30 cellular contexts compared by ENCODE assay signal in genomic region chr3:58016710-58017109, GRCh38. TPM values are rescaled to one million over a fixed set of nuclear protein-coding genes. Genes with fewer than 3 reads are reported as not detected.
DNase-seq lines count a peak whose midpoint lies in the region; ATAC-seq, FAIRE-seq and TF ChIP-seq lines count a peak whose summit lies in the region.
"Had no signal": no experiment of that assay in that cellular context is flagged by ENCODE, and none has a peak within 500 bp of the region (broad histone marks: within the 10 kb centered on the region; RNA-seq: fewer than 3 reads in every experiment).

No MANE protein-coding gene starts in this region.

- no peak for FAIRE-seq in A549 (lab: Jason Lieb, UNC)
- FAIRE-seq: A204.1, colon, GM12891, H54, RCC 7860 had no signal

- peaks cover 3% of the 10 kb centered on the region; the same call in 1 of the 2 replicates for H3K36me3 ChIP-seq in Panc1 (ENCODE audit: control insufficient read depth, insufficient read depth, low read length)
- H3K36me3 ChIP-seq: upper lobe of right lung had no signal

- 4% methylated on average over 1 of the region's 1 CpG for WGBS in A549 (ENCODE audit: missing lambda C conversion rate)

- TF ChIP-seq EP300 in A549 (IDR thresholded peaks at IDR 0.05), result no peak

- in situ Hi-C loops in Panc1 (cut with HindIII; ENCODE audit: low pct_unique_long_range_greater_than_20kb, low sequenced_read_pairs), result no loop called here

- intact Hi-C loops in Panc1 (cut with micrococcal nuclease; ENCODE audit: unreplicated experiment), result no loop called here

- DNase-seq in A549 (ENCODE audit: low read depth in 1 of 2, low spot score in 1 of 2) (no peak), Panc1 (ENCODE audit: low read depth, low spot score) (no peak), foreskin keratinocyte (no peak), renal cortical epithelial cell (ENCODE audit: low read depth) (peak; percentile 73), NCI-H2171 (lab: John Stamatoyannopoulos, UW) (no peak), foreskin fibroblast (no peak), H4 (ENCODE audit: low spot score) (no peak), HEK293T (ENCODE audit: extremely low spot score) (no peak)
- DNase-seq: activated CD4-positive, alpha-beta T cell treated with anti-CD3 and anti-CD28 coated beads for 48 hours; activated CD8-positive, alpha-beta memory T cell treated with anti-CD3 and anti-CD28 coated beads for 24 hours; activated effector memory CD4-positive, alpha-beta T cell treated with Interleukin-2 at 50 U/mL for 16 hours; activated naive CD8-positive, alpha-beta T cell treated with anti-CD3 and anti-CD28 coated beads for 36 hours; aorta; CD8-positive, alpha-beta memory T cell; effector CD4-positive, alpha-beta T cell; head of caudate nucleus; islet precursor cell; midbrain; naive thymus-derived CD4-positive, alpha-beta T cell; NCI-H1417; NCI-H2029; NCI-H2227 treated with DMSO at 0.1 percent for 48 hours; psoas muscle; upper lobe of right lung had no signal

- H3K4me2 ChIP-seq in A549, result peak overlapping the region; percentile 87

- CTCF ChIA-PET in A549 (lab: Yijun Ruan, JAX), result interaction anchor here (1.0 to 4.4 kb wide), 4 partner anchors 12 to 161 kb away, joined by 3 to 17 read pairs (median 3); no protein-coding TSS in a partner anchor
- CTCF ChIA-PET in Panc1 (lab: Charles Lee), result no interaction called here
- CTCF ChIA-PET in HEK293T (lab: Yijun Ruan, JAX), result no interaction called here

- no peak overlapping the region for H3K4me3 ChIP-seq in A549
- H3K4me3 ChIP-seq in Panc1 (ENCODE audit: low read depth in 2 of 2, low read length in 2 of 2), result no peak overlapping the region
- H3K4me3 ChIP-seq in foreskin fibroblast (ENCODE audit: low read depth in 1 of 2, low read length in 2 of 2), result no peak overlapping the region
- H3K4me3 ChIP-seq: psoas muscle, upper lobe of right lung had no signal

- ATAC-seq in A549 (no peak), Panc1 (no peak), foreskin keratinocyte (no peak)
- ATAC-seq: naive thymus-derived CD4-positive, alpha-beta T cell; psoas muscle; stimulated activated effector memory CD8-positive, alpha-beta T cell treated with anti-CD3 and anti-CD28 coated beads, Interleukin-12 subunit alpha, Interleukin-12 subunit beta, amount 100 ng/mL, for 72 hours; upper lobe of right lung had no signal

- H3K27ac ChIP-seq in A549 (peak overlapping the region in 1 of 2 experiments; percentile 83; a peak in 3 of 6 replicates), Panc1 (ENCODE audit: low read length) (no peak overlapping the region), foreskin keratinocyte (peak overlapping the region; percentile 32)
- H3K27ac ChIP-seq: psoas muscle, upper lobe of right lung had no signal

- POLR2A ChIA-PET in A549 (lab: Yijun Ruan, JAX), result no interaction called here
- POLR2A ChIA-PET in Panc1 (lab: Charles Lee), result no interaction called here
- POLR2A ChIA-PET in HEK293T (lab: Yijun Ruan, JAX), result no interaction called here

- TSS peak; percentile 3 for BruUV-seq in Panc1 (replicated peaks; lab: Mats Ljungman, UMichigan)

- no peaks in the 10 kb centered on the region for H3K9me3 ChIP-seq in A549
- H3K9me3 ChIP-seq in Panc1 (ENCODE audit: control insufficient read depth, insufficient read depth, low read depth, low read length), result no peaks in the 10 kb centered on the region
- H3K9me3 ChIP-seq: psoas muscle, upper lobe of right lung had no signal

- no peak for TF ChIP-seq RAD21 in A549 (conservative IDR thresholded peaks at IDR 0.05 in 1 of 2, IDR thresholded peaks at IDR 0.05 in 1 of 2)

- H3K27me3 ChIP-seq in Panc1 (ENCODE audit: control insufficient read depth, insufficient read depth, low read length) (no peaks in the 10 kb centered on the region), foreskin keratinocyte (no peaks in the 10 kb centered on the region)
- H3K27me3 ChIP-seq: upper lobe of right lung had no signal

- TF ChIP-seq CTCF in A549 (IDR thresholded peaks at IDR 0.05) (no peak), Panc1 (IDR thresholded peaks at IDR 0.05) (no peak), foreskin keratinocyte (conservative IDR thresholded peaks at IDR 0.05) (no peak), foreskin fibroblast (IDR thresholded peaks at IDR 0.05; ENCODE audit: low read depth, low read length) (no peak)

- no peak for TF ChIP-seq POLR2A in A549 (IDR thresholded peaks at IDR 0.05; ENCODE audit: low read length)

- H3K4me1 ChIP-seq in A549 (peaks cover 96% of the 10 kb centered on the region), Panc1 (ENCODE audit: control insufficient read depth, insufficient read depth, low read length) (peaks cover 80% of the 10 kb centered on the region), foreskin keratinocyte (peaks cover 62% of the 10 kb centered on the region)

TF ChIP-seq in A549, 52 proteins besides CTCF, POLR2A, EP300 and RAD21:
- TF ChIP-seq SMC3 (IDR thresholded peaks at IDR 0.05), result no peak
- TF ChIP-seq, protein P1, sequence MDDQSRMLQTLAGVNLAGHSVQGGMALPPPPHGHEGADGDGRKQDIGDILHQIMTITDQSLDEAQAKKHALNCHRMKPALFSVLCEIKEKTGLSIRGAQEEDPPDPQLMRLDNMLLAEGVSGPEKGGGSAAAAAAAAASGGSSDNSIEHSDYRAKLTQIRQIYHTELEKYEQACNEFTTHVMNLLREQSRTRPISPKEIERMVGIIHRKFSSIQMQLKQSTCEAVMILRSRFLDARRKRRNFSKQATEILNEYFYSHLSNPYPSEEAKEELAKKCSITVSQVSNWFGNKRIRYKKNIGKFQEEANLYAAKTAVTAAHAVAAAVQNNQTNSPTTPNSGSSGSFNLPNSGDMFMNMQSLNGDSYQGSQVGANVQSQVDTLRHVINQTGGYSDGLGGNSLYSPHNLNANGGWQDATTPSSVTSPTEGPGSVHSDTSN (IDR thresholded peaks at IDR 0.05), result no peak
- TF ChIP-seq MYC (IDR thresholded peaks at IDR 0.05; ENCODE audit: borderline replicate concordance, low read length), result no peak
- TF ChIP-seq, protein P2, sequence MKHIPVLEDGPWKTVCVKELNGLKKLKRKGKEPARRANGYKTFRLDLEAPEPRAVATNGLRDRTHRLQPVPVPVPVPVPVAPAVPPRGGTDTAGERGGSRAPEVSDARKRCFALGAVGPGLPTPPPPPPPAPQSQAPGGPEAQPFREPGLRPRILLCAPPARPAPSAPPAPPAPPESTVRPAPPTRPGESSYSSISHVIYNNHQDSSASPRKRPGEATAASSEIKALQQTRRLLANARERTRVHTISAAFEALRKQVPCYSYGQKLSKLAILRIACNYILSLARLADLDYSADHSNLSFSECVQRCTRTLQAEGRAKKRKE (CRISPR knock-in tag; IDR thresholded peaks at IDR 0.05; ENCODE audit: low read depth), result no peak
- TF ChIP-seq ZC3H11A (IDR thresholded peaks at IDR 0.05), result no peak
- no peak for TF ChIP-seq JUN (IDR thresholded peaks at IDR 0.05)
- TF ChIP-seq HES2 (IDR thresholded peaks at IDR 0.05), result no peak
- no peak for TF ChIP-seq HOXB5 (CRISPR knock-in tag; IDR thresholded peaks at IDR 0.05)

TF ChIP-seq in HEK293T, 16 proteins besides CTCF, POLR2A, EP300 and RAD21:
- no peak for TF ChIP-seq CTBP1 (IDR thresholded peaks at IDR 0.05; ENCODE audit: borderline replicate concordance)
- TF ChIP-seq, protein P3, sequence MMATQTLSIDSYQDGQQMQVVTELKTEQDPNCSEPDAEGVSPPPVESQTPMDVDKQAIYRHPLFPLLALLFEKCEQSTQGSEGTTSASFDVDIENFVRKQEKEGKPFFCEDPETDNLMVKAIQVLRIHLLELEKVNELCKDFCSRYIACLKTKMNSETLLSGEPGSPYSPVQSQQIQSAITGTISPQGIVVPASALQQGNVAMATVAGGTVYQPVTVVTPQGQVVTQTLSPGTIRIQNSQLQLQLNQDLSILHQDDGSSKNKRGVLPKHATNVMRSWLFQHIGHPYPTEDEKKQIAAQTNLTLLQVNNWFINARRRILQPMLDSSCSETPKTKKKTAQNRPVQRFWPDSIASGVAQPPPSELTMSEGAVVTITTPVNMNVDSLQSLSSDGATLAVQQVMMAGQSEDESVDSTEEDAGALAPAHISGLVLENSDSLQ (IDR thresholded peaks at IDR 0.05), result no peak
- TF ChIP-seq FOXK2 (IDR thresholded peaks at IDR 0.05), result no peak
- no peak for TF ChIP-seq HDGF (IDR thresholded peaks at IDR 0.05; ENCODE audit: borderline replicate concordance)
- TF ChIP-seq LEF1 (IDR thresholded peaks at IDR 0.05; ENCODE audit: borderline replicate concordance), result no peak
- no peak for TF ChIP-seq FOXA1 (IDR thresholded peaks at IDR 0.05)
- no peak for TF ChIP-seq SP1 (IDR thresholded peaks at IDR 0.05)
- TF ChIP-seq NFRKB (IDR thresholded peaks at IDR 0.05), result no peak
- no peak for TF ChIP-seq TARDBP (IDR thresholded peaks at IDR 0.05)
- TF ChIP-seq L3MBTL2 (conservative IDR thresholded peaks at IDR 0.05), result no peak
- no peak for TF ChIP-seq ZNF384 (IDR thresholded peaks at IDR 0.05)
- no peak for TF ChIP-seq SUZ12 (IDR thresholded peaks at IDR 0.05)
- no peak for TF ChIP-seq BHLHE40 (IDR thresholded peaks at IDR 0.05; ENCODE audit: borderline replicate concordance)
- TF ChIP-seq ELF4 (IDR thresholded peaks at IDR 0.05), result no peak

RNA-seq across cellular contexts. Expression of gene FLNB, which starts 8.5 kb away (rescaled TPM):
- polyA plus RNA-seq in A549 (2011; rRNA removed) (387 and 439 TPM in 2 replicates), A549 (2017; fragmentation: RNase III; extraction: RNeasy Plus Mini Kit Qiagen cat#74134 plus additional on column Dnase treatment) (235 to 282 TPM (median 257 TPM) in 3 replicates), foreskin keratinocyte (317 and 485 TPM in 2 replicates)
- 153 and 161 TPM in 2 replicates for polyA plus RNA-seq in A549 (2012; cell fraction: cytosol; rRNA removed)
- polyA plus RNA-seq in A549 (2012; cell fraction: nucleus; rRNA removed), result 1,973 and 2,223 TPM in 2 replicates
- polyA minus RNA-seq in A549 (2011; rRNA and poly(A)+ RNA removed), result 1,159 and 1,213 TPM in 2 replicates
- total RNA-seq in Panc1 (2021; ENCODE audit: unreplicated experiment) (309 TPM), foreskin keratinocyte (399 and 593 TPM in 2 replicates), renal cortical epithelial cell (342 and 459 TPM in 2 replicates)
- polyA plus RNA-seq in Panc1 (2012; ENCODE audit: insufficient read length), result 366 TPM
- total RNA-seq in H4 (2014; rRNA removed; shearing (Covaris generic)), result 47.2 and 57.1 TPM in 2 replicates
